In genomic region chr20:33842346-33842745, GRCh38 we compare ENCODE assay signal across 1 cellular context.
TF ChIP-seq lines count a peak whose summit lies in the region.

No MANE protein-coding gene starts in this region.

TF ChIP-seq in HepG2, 621 proteins besides CTCF, POLR2A, EP300 and RAD21:
- TF ChIP-seq MIXL1 (CRISPR knock-in tag; IDR thresholded peaks at IDR 0.05) = no peak
- TF ChIP-seq TAF1 (CRISPR knock-in tag; IDR thresholded peaks at IDR 0.05) = no peak
- no peak for TF ChIP-seq ZNF362 (CRISPR knock-in tag; IDR thresholded peaks at IDR 0.05; ENCODE audit: borderline replicate concordance)
- TF ChIP-seq, protein P1, sequence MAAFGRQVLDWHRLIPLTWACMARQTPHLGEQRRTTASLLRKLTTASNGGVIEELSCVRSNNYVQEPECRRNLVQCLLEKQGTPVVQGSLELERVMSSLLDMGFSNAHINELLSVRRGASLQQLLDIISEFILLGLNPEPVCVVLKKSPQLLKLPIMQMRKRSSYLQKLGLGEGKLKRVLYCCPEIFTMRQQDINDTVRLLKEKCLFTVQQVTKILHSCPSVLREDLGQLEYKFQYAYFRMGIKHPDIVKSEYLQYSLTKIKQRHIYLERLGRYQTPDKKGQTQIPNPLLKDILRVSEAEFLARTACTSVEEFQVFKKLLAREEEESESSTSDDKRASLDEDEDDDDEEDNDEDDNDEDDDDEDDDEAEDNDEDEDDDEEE (CRISPR knock-in tag; IDR thresholded peaks at IDR 0.05) = 0 out of 2 replicates have a peak, but pooled peaks have one; percentile 50
- TF ChIP-seq POGK (CRISPR knock-in tag; conservative IDR thresholded peaks at IDR 0.05) = no peak
- TF ChIP-seq ZNF557 (CRISPR knock-in tag; IDR thresholded peaks at IDR 0.05) = no peak
- TF ChIP-seq ZNF335 (CRISPR knock-in tag; IDR thresholded peaks at IDR 0.05) = no peak
- TF ChIP-seq ZMAT3 (CRISPR knock-in tag; conservative IDR thresholded peaks at IDR 0.05) = no peak
- no peak for TF ChIP-seq ZNF678 (CRISPR knock-in tag; IDR thresholded peaks at IDR 0.05)
